In genomic region chr13:79679334-79679733, GRCh38 we compare ENCODE assay signal across 8 cellular contexts.
DNase-seq lines count a peak whose midpoint lies in the region; ATAC-seq and TF ChIP-seq lines count a peak whose summit lies in the region.

No MANE protein-coding gene starts in this region.

- TF ChIP-seq EP300 in stomach (IDR thresholded peaks at IDR 0.05), result no peak

- H3K36me3 ChIP-seq in lung (ENCODE audit: control insufficient read depth in 2 of 2, insufficient read depth in 2 of 2, low read length in 2 of 2), result no peaks in the 10 kb centered on the region
- H3K36me3 ChIP-seq in stomach, result no peaks in the 10 kb centered on the region

- H3K9me3 ChIP-seq in lung (ENCODE audit: control insufficient read depth in 2 of 2, insufficient read depth in 1 of 2, low read length in 1 of 2) (no peaks in the 10 kb centered on the region), stomach (no peaks in the 10 kb centered on the region)

- DNase-seq in NCI-H524 (lab: John Stamatoyannopoulos, UW) (peak; percentile 51 to 70), NCI-H524 treated with DMSO at 0.1 percent for 48 hours (lab: John Stamatoyannopoulos, UW) (no peak), KBM-7 (peak; percentile 61), SHP77 treated with DMSO at 0.1 percent for 48 hours (lab: John Stamatoyannopoulos, UW) (peak; percentile 37), dermis blood vessel endothelial cell (peak; percentile 90), lung (ENCODE audit: low spot score) (peak; percentile 76), stomach (peak; percentile 81)

- ATAC-seq in GM21723 (IDR thresholded peaks at IDR 0.05; ENCODE audit: unreplicated experiment) (peak; percentile 70), lung (ENCODE audit: insufficient read depth, low FRiP score) (peak; percentile 30)

- TF ChIP-seq CTCF in lung (IDR thresholded peaks at IDR 0.05; ENCODE audit: control extremely low read depth, extremely low read depth) (peak; percentile 37), stomach (IDR thresholded peaks at IDR 0.05) (peak in 5 of 7 experiments; percentile 67 to 83 (median 71))

- 10 to 11% methylated on average over 2 of the region's 2 CpGs for WGBS in lung, 2 donors
- WGBS in stomach, 5 donors, result 6 to 12% (median 9%) methylated on average over 2 of the region's 2 CpGs

- in situ Hi-C loops in KBM-7 (cut with MboI; ENCODE audit: low pct_unique_long_range_greater_than_20kb, low sequenced_read_pairs), result no loop called here

- H3K27ac ChIP-seq in lung (ENCODE audit: low read depth in 1 of 2, low read length in 1 of 2), result no peak overlapping the region
- H3K27ac ChIP-seq in stomach, result no peak overlapping the region

- no peak overlapping the region for H3K4me3 ChIP-seq in lung
- no peak overlapping the region for H3K4me3 ChIP-seq in stomach

- TF ChIP-seq POLR2A in stomach (IDR thresholded peaks at IDR 0.05), result no peak

- H3K27me3 ChIP-seq in lung (ENCODE audit: control insufficient read depth, insufficient read depth) (no peaks in the 10 kb centered on the region), stomach (no peaks in the 10 kb centered on the region)

- no peaks in the 10 kb centered on the region for H3K4me1 ChIP-seq in lung (ENCODE audit: control insufficient read depth in 2 of 2, insufficient read depth in 2 of 2, low read length in 2 of 2)
- no peaks in the 10 kb centered on the region for H3K4me1 ChIP-seq in stomach

- intact Hi-C loops in stomach (cut with DNase I; ENCODE audit: low total_unique reads), result no loop called here
